ENCODE assay signal across 21 cellular contexts in the genomic region with DNA sequence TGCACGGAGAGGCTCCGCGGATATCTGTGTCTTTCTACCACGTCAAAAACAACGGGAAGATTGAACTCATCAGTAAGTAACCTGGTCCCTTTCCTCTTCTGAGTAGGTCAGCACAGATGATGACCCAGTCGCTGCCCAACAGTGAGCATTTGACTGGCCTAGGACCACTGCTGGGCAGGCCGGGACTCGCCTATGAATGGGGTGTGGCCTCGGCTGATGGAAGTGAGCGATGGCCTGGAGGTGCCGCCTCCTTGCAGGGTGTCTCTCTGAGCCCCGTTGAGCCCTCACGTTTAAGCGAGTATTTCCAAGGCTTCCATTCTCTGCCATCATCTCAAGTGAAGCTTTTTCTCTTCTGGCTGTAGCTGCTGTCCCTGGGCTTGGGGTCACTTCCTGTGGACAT.
"Had no signal": no experiment of that assay in that cellular context is flagged by ENCODE, and none has a peak within 500 bp of the region (broad histone marks: within the 10 kb centered on the region; RNA-seq: fewer than 3 reads in every experiment).

No MANE protein-coding gene starts in this region.

- H3K4me3 ChIP-seq: coronary artery, esophagus muscularis mucosa, upper lobe of right lung had no signal

- H3K27me3 Mint-ChIP-seq: memory B cell; naive thymus-derived CD4-positive, alpha-beta T cell; stimulated activated naive B cell treated with anti-CD40 and anti-IgM and Interleukin-4, amounts not matched to agents 10 μg/mL and 1 μg/mL and 100 μg/mL, for 72 hours had no signal

- H3K27ac ChIP-seq: brain microvascular endothelial cell, coronary artery, esophagus muscularis mucosa, neutrophil, parathyroid adenoma, upper lobe of right lung, WERI-Rb-1 had no signal

- DNase-seq: activated CD4-positive, alpha-beta T cell treated with anti-CD3 and anti-CD28 coated beads for 1 hour; activated CD8-positive, alpha-beta memory T cell treated with anti-CD3 and anti-CD28 coated beads for 24 hours; activated CD8-positive, alpha-beta memory T cell treated with anti-CD3 and anti-CD28 coated beads, Interleukin-2, amount 50 U/mL, for 48 hours; activated gamma-delta T cell treated with Interleukin-2 at 50 U/mL for 16 hours; activated T-cell treated with anti-CD3 and anti-CD28 coated beads, Interleukin-2, amount 50 U/mL, for 48 hours; aorta; brain microvascular endothelial cell; left ventricle myocardium superior; naive thymus-derived CD4-positive, alpha-beta T cell; stimulated activated CD4-positive, alpha-beta T cell treated with anti-CD3 and anti-CD28 coated beads, Interleukin-4, amount 100 ng/mL, for 4 hours; stimulated activated naive B cell treated with anti-CD40 and anti-IgM and Interleukin-4, amounts not matched to agents 10 μg/mL and 1 μg/mL and 100 μg/mL, for 72 hours; T-helper 2 cell; upper lobe of right lung; WERI-Rb-1 had no signal

- H3K9ac ChIP-seq: parathyroid adenoma had no signal

- FAIRE-seq: endometrium had no signal

- H3K9me3 ChIP-seq: esophagus muscularis mucosa, neutrophil, upper lobe of right lung had no signal

- H3K4me1 ChIP-seq: esophagus muscularis mucosa, parathyroid adenoma, upper lobe of right lung had no signal

- H3K4me3 Mint-ChIP-seq: memory B cell; naive thymus-derived CD4-positive, alpha-beta T cell; stimulated activated naive B cell treated with anti-CD40 and anti-IgM and Interleukin-4, amounts not matched to agents 10 μg/mL and 1 μg/mL and 100 μg/mL, for 72 hours had no signal

- ATAC-seq: sciatic nerve; stimulated activated naive B cell treated with anti-CD40 and anti-IgM and Interleukin-4, amounts not matched to agents 10 μg/mL and 1 μg/mL and 100 μg/mL, for 72 hours had no signal

- H3K27me3 ChIP-seq: brain microvascular endothelial cell, esophagus muscularis mucosa, neutrophil, upper lobe of right lung had no signal

- H3K9me3 Mint-ChIP-seq: memory B cell; naive thymus-derived CD4-positive, alpha-beta T cell; stimulated activated naive B cell treated with anti-CD40 and anti-IgM and Interleukin-4, amounts not matched to agents 10 μg/mL and 1 μg/mL and 100 μg/mL, for 72 hours had no signal

- H3K27ac Mint-ChIP-seq: memory B cell; naive thymus-derived CD4-positive, alpha-beta T cell; stimulated activated naive B cell treated with anti-CD40 and anti-IgM and Interleukin-4, amounts not matched to agents 10 μg/mL and 1 μg/mL and 100 μg/mL, for 72 hours had no signal
